2 cellular contexts compared by ENCODE assay signal in genomic region chr1:153921803-153922075, GRCh38.
TF ChIP-seq lines count a peak whose summit lies in the region.

No MANE protein-coding gene starts in this region.

TF ChIP-seq in A549, 52 proteins besides CTCF, POLR2A, EP300 and RAD21 (continued from another document):
- TF ChIP-seq CHD2 (IDR thresholded peaks at IDR 0.05; ENCODE audit: low read length, partially characterized antibody) (no peak), ELK1 (IDR thresholded peaks at IDR 0.05; ENCODE audit: low read depth, low read length) (no peak), NR3C1 (IDR thresholded peaks at IDR 0.05) (no peak), NPAS2 (CRISPR knock-in tag; IDR thresholded peaks at IDR 0.05; ENCODE audit: borderline replicate concordance) (no peak), ZFP36 (IDR thresholded peaks at IDR 0.05; ENCODE audit: borderline replicate concordance, partially characterized antibody) (no peak), EHMT2 (IDR thresholded peaks at IDR 0.05; ENCODE audit: low read depth) (no peak), MYC (IDR thresholded peaks at IDR 0.05; ENCODE audit: borderline replicate concordance, low read length) (no peak), CHD4 (IDR thresholded peaks at IDR 0.05; ENCODE audit: borderline replicate concordance) (no peak), GATA3 (IDR thresholded peaks at IDR 0.05; ENCODE audit: borderline replicate concordance) (no peak), NFE2L2 (conservative IDR thresholded peaks at IDR 0.05; ENCODE audit: low read length) (no peak), HEYL (CRISPR knock-in tag; IDR thresholded peaks at IDR 0.05) (no peak), EHF (CRISPR knock-in tag; IDR thresholded peaks at IDR 0.05) (no peak), FOSB (CRISPR knock-in tag; IDR thresholded peaks at IDR 0.05) (no peak)

TF ChIP-seq in HEK293T, 16 proteins besides CTCF, POLR2A, EP300 and RAD21 (continued from another document):
- TF ChIP-seq FOXK2 (IDR thresholded peaks at IDR 0.05), result no peak
- TF ChIP-seq PKNOX1 (IDR thresholded peaks at IDR 0.05), result no peak
- TF ChIP-seq ARNT (IDR thresholded peaks at IDR 0.05), result no peak
- no peak for TF ChIP-seq HDGF (IDR thresholded peaks at IDR 0.05; ENCODE audit: borderline replicate concordance)
- no peak for TF ChIP-seq BHLHE40 (IDR thresholded peaks at IDR 0.05; ENCODE audit: borderline replicate concordance)
- no peak for TF ChIP-seq ZNF384 (IDR thresholded peaks at IDR 0.05)
- TF ChIP-seq TARDBP (IDR thresholded peaks at IDR 0.05), result no peak
- no peak for TF ChIP-seq CTBP1 (IDR thresholded peaks at IDR 0.05; ENCODE audit: borderline replicate concordance)
- no peak for TF ChIP-seq ELF4 (IDR thresholded peaks at IDR 0.05)
- no peak for TF ChIP-seq LEF1 (IDR thresholded peaks at IDR 0.05; ENCODE audit: borderline replicate concordance)
- TF ChIP-seq SP1 (IDR thresholded peaks at IDR 0.05), result no peak
- TF ChIP-seq FOXA1 (IDR thresholded peaks at IDR 0.05), result no peak
- TF ChIP-seq SUZ12 (IDR thresholded peaks at IDR 0.05), result no peak
- TF ChIP-seq NFRKB (IDR thresholded peaks at IDR 0.05), result no peak
- TF ChIP-seq L3MBTL2 (conservative IDR thresholded peaks at IDR 0.05), result no peak
